Comparison of ENCODE assay signal across 9 cellular contexts in genomic region chr1:27660300-27660837, GRCh38. TPM values are rescaled to one million over a fixed set of nuclear protein-coding genes. Genes with fewer than 3 reads are reported as not detected.
DNase-seq lines count a peak whose midpoint lies in the region; ATAC-seq lines count a peak whose summit lies in the region.
"Had no signal": no experiment of that assay in that cellular context is flagged by ENCODE, and none has a peak within 500 bp of the region (broad histone marks: within the 10 kb centered on the region; RNA-seq: fewer than 3 reads in every experiment).

No MANE protein-coding gene starts in this region.

- H3K4me1 Mint-ChIP-seq in T-helper 1 cell treated with Interleukin-12 subunit alpha and Interleukin-12 subunit beta and Interleukin-4 antibody, amounts not matched to agents 30 μg/mL and 1 μg/mL, for 36 hours (ENCODE audit: low read depth), result peaks cover 54% of the 10 kb centered on the region
- H3K4me1 Mint-ChIP-seq in activated T-helper 17 cell treated with anti-CD3 and anti-CD28 coated beads, Interleukin-2, amount 50 U/mL, for 72 hours, result peaks cover 42% of the 10 kb centered on the region
- H3K4me1 Mint-ChIP-seq in immature natural killer cell, result peaks cover 58 to 61% of the 10 kb centered on the region in 2 donors

- intact Hi-C loops in sciatic nerve (cut with DNase I), result no loop called here

- ATAC-seq in activated T-helper 17 cell treated with anti-CD3 and anti-CD28 coated beads, Interleukin-2, amount 50 U/mL, for 72 hours (replicated peaks), result no peak
- ATAC-seq in sciatic nerve, result no peak

- H3K27me3 Mint-ChIP-seq in T-helper 1 cell treated with Interleukin-12 subunit alpha and Interleukin-12 subunit beta and Interleukin-4 antibody, amounts not matched to agents 30 μg/mL and 1 μg/mL, for 36 hours (ENCODE audit: low read depth), result no peaks in the 10 kb centered on the region
- H3K27me3 Mint-ChIP-seq in activated T-helper 17 cell treated with anti-CD3 and anti-CD28 coated beads, Interleukin-2, amount 50 U/mL, for 72 hours, result no peaks in the 10 kb centered on the region
- H3K27me3 Mint-ChIP-seq in immature natural killer cell (ENCODE audit: low read depth in 3 of 3), result peaks cover 21 to 27% (median 21%) of the 10 kb centered on the region in 3 donors

- H3K36me3 Mint-ChIP-seq in T-helper 1 cell treated with Interleukin-12 subunit alpha and Interleukin-12 subunit beta and Interleukin-4 antibody, amounts not matched to agents 30 μg/mL and 1 μg/mL, for 36 hours (ENCODE audit: low read depth), result peaks cover 11% of the 10 kb centered on the region
- no peaks in the 10 kb centered on the region for H3K36me3 Mint-ChIP-seq in activated T-helper 17 cell treated with anti-CD3 and anti-CD28 coated beads, Interleukin-2, amount 50 U/mL, for 72 hours (ENCODE audit: low read depth)
- no peaks in the 10 kb centered on the region for H3K36me3 Mint-ChIP-seq in immature natural killer cell

- no peaks in the 10 kb centered on the region for H3K9me3 Mint-ChIP-seq in T-helper 1 cell treated with Interleukin-12 subunit alpha and Interleukin-12 subunit beta and Interleukin-4 antibody, amounts not matched to agents 30 μg/mL and 1 μg/mL, for 36 hours
- no peaks in the 10 kb centered on the region for H3K9me3 Mint-ChIP-seq in activated T-helper 17 cell treated with anti-CD3 and anti-CD28 coated beads, Interleukin-2, amount 50 U/mL, for 72 hours
- no peaks in the 10 kb centered on the region for H3K9me3 Mint-ChIP-seq in immature natural killer cell

- DNase-seq in T-helper 1 cell (no peak), immature natural killer cell (no peak), substantia nigra (lab: John Stamatoyannopoulos, UW) (no peak), sciatic nerve (ENCODE audit: low spot score) (no peak)
- DNase-seq in stimulated activated CD4-positive, alpha-beta T cell treated with anti-CD3 and anti-CD28 coated beads, Interleukin-4, amount 100 ng/mL, for 24 hours, result no peak
- no peak for DNase-seq in stimulated activated CD4-positive, alpha-beta T cell treated with anti-CD3 and anti-CD28 coated beads, Interleukin-4, amount 100 ng/mL, for 4 hours

- peak overlapping the region; percentile 100 for H3K27ac Mint-ChIP-seq in T-helper 1 cell treated with Interleukin-12 subunit alpha and Interleukin-12 subunit beta and Interleukin-4 antibody, amounts not matched to agents 30 μg/mL and 1 μg/mL, for 36 hours
- H3K27ac Mint-ChIP-seq in activated T-helper 17 cell treated with anti-CD3 and anti-CD28 coated beads, Interleukin-2, amount 50 U/mL, for 72 hours, result peak overlapping the region; percentile 83
- H3K27ac Mint-ChIP-seq in immature natural killer cell, result peak overlapping the region; percentile 99 to 100 (median 100)

- peak overlapping the region; percentile 55 for H3K27ac ChIP-seq in substantia nigra (ENCODE audit: low read depth, low read length, poor library complexity, severe bottlenecking)

- H3K4me3 Mint-ChIP-seq in T-helper 1 cell treated with Interleukin-12 subunit alpha and Interleukin-12 subunit beta and Interleukin-4 antibody, amounts not matched to agents 30 μg/mL and 1 μg/mL, for 36 hours, result peak overlapping the region; percentile 92
- peak overlapping the region; percentile 80 for H3K4me3 Mint-ChIP-seq in activated T-helper 17 cell treated with anti-CD3 and anti-CD28 coated beads, Interleukin-2, amount 50 U/mL, for 72 hours
- H3K4me3 Mint-ChIP-seq in immature natural killer cell, result peak overlapping the region; percentile 84 to 97 (median 87)

RNA-seq across cellular contexts. Expression of gene IFI6, which starts 11.6 kb away (rescaled TPM):
- 10 to 100 TPM; 32.3 to 43.7 TPM for total RNA-seq in activated T-helper 17 cell treated with anti-CD3 and anti-CD28 coated beads, Interleukin-2, amount 50 U/mL, for 72 hours
- 100 to 1,000 TPM in 2 of 3 donors, 10 to 100 TPM in 1; 41.3 to 186 (median 177) TPM for polyA plus RNA-seq in immature natural killer cell
- 45.9 TPM for total RNA-seq in sciatic nerve

RNA-seq across cellular contexts. Expression of gene FGR, which starts 25.4 kb away (rescaled TPM):
- 1 to 10 TPM in 1 of 2 donors, not detected in 1; 1.2 TPM for total RNA-seq in activated T-helper 17 cell treated with anti-CD3 and anti-CD28 coated beads, Interleukin-2, amount 50 U/mL, for 72 hours
- polyA plus RNA-seq in immature natural killer cell, result 100 to 1,000 TPM; 350 to 654 (median 572) TPM
- 15.3 TPM for total RNA-seq in sciatic nerve
- total RNA-seq: glomerular endothelial cell had no signal

RNA-seq across cellular contexts. Expression of gene AHDC1, which starts 56.4 kb away (rescaled TPM):
- 10 to 100 TPM; 13.3 to 22.3 TPM for total RNA-seq in activated T-helper 17 cell treated with anti-CD3 and anti-CD28 coated beads, Interleukin-2, amount 50 U/mL, for 72 hours
- 1 to 10 TPM in 2 of 3 donors, not detected in 1; 1.2 to 6.3 TPM for polyA plus RNA-seq in immature natural killer cell
- total RNA-seq in sciatic nerve, result 61.9 TPM
